21 cellular contexts compared by ENCODE assay signal in genomic region chr7:146296028-146296427, GRCh38.
DNase-seq lines count a peak whose midpoint lies in the region; FAIRE-seq and TF ChIP-seq lines count a peak whose summit lies in the region.
"Had no signal": no experiment of that assay in that cellular context is flagged by ENCODE, and none has a peak within 500 bp of the region (broad histone marks: within the 10 kb centered on the region; RNA-seq: fewer than 3 reads in every experiment).

No MANE protein-coding gene starts in this region.

- TF ChIP-seq CTCF in D721Med (IDR thresholded peaks at IDR 0.05; ENCODE audit: insufficient read depth, missing control alignments) (no peak), bronchial epithelial cell (IDR thresholded peaks at IDR 0.05; ENCODE audit: insufficient read depth, low read length, severe bottlenecking) (no peak)

- no peaks in the 10 kb centered on the region for H3K36me3 ChIP-seq in bronchial epithelial cell (ENCODE audit: control insufficient read depth, insufficient read depth, low read length)
- H3K36me3 ChIP-seq: BE2C, BLaER1 had no signal

- FAIRE-seq in D721Med (lab: Jason Lieb, UNC) (peak; percentile 44), bronchial epithelial cell (lab: Jason Lieb, UNC) (peak; percentile 18)
- FAIRE-seq: A549, GM12878, GM12892, GM18507 had no signal

- no peaks in the 10 kb centered on the region for H3K27me3 ChIP-seq in bronchial epithelial cell (ENCODE audit: control insufficient read depth, insufficient read depth, low read length)
- H3K27me3 ChIP-seq: BE2C, BLaER1 had no signal

- DNase-seq in D721Med (ENCODE audit: insufficient read length, low spot score) (no peak), bronchial epithelial cell (ENCODE audit: low read depth) (no peak), islet precursor cell (peak; percentile 55), AML-193 (lab: John Stamatoyannopoulos, UW) (no peak), NCI-H748 treated with DMSO at 0.1 percent for 48 hours (lab: John Stamatoyannopoulos, UW) (no peak), GM19240 (ENCODE audit: insufficient read length, low spot score) (no peak)
- DNase-seq: BE2C; C1 segment of cervical spinal cord; CD4-positive, alpha-beta memory T cell; CD4-positive, CD25-positive, alpha-beta regulatory T cell; CD8-positive, alpha-beta memory T cell; COR-L47; DMS79; DND-41; EL; GDM1 had no signal

- H3K4me3 ChIP-seq in bronchial epithelial cell (ENCODE audit: low read depth, low read length) = no peak overlapping the region
- H3K4me3 ChIP-seq: A549, BLaER1, GM12878 had no signal
